Comparison of ENCODE assay signal across 8 cellular contexts in genomic region chrX:21940356-21940829, GRCh38. TPM values are rescaled to one million over a fixed set of nuclear protein-coding genes. Genes with fewer than 3 reads are reported as not detected.
DNase-seq lines count a peak whose midpoint lies in the region; ATAC-seq and TF ChIP-seq lines count a peak whose summit lies in the region.

Gene SMS, plus strand, starts transcription at chrX:21940709. Its CDS starts 116 bp downstream, at chrX:21940825.

- intact Hi-C loops in left colon (cut with DNase I, micrococcal nuclease) = no loop called here

- H3K4me3 ChIP-seq in choroid plexus epithelial cell (ENCODE audit: low read depth, low read length) = peak within 1 kb of the TSS; percentile 63

- ATAC-seq in GM18520 (IDR thresholded peaks at IDR 0.05; ENCODE audit: unreplicated experiment) (peak; percentile 58), HG03060 (IDR thresholded peaks at IDR 0.05; ENCODE audit: low read depth, unreplicated experiment) (peak; percentile 47), left colon (peak; percentile 95)

- no peak for TF ChIP-seq CTCF in choroid plexus epithelial cell (conservative IDR thresholded peaks at IDR 0.05; ENCODE audit: low read depth, low read length)

- DNase-seq in 8988T = peak; percentile 79
- peak; percentile 75 for DNase-seq in NCI-H2196 (lab: John Stamatoyannopoulos, UW; ENCODE audit: unreplicated experiment)
- peak; percentile 26 for DNase-seq in activated CD4-positive, alpha-beta T cell treated with anti-CD3 and anti-CD28 coated beads for 1 hour
- DNase-seq in choroid plexus epithelial cell (ENCODE audit: low read depth) = peak; percentile 73
- DNase-seq in left colon = peak; percentile 74 to 77
- DNase-seq in stimulated activated CD4-positive, alpha-beta T cell treated with anti-CD3 and anti-CD28 coated beads, Interleukin-1b, Interleukin-23, amount 100 ng/mL, for 4 hours (ENCODE audit: low read depth in 2 of 2) = peak; percentile 42 to 61

RNA-seq across cellular contexts. Expression of gene SMS, which starts in this region (rescaled TPM):
- total RNA-seq in left colon = 10 to 100 TPM; 55.4 to 56.3 TPM

Comparison
In these comparisons a context has a peak if more than half of its experiments do, and no peak if none do; other contexts are left out.
1. Peak in every context shown above with its lines: DNase-seq, ATAC-seq and H3K4me3 ChIP-seq.
2. DNase-seq: peak in every context shown above with its lines; median percentile 79 in 8988T; 76 in left colon; 75 in NCI-H2196; 73 in choroid plexus epithelial cell; 52 in stimulated activated CD4-positive, alpha-beta T cell treated with anti-CD3 and anti-CD28 coated beads, Interleukin-1b, Interleukin-23, amount 100 ng/mL, for 4 hours; 26 in activated CD4-positive, alpha-beta T cell treated with anti-CD3 and anti-CD28 coated beads for 1 hour.